8 cellular contexts compared by ENCODE assay signal in genomic region chr1:110619412-110620249, GRCh38. TPM values are rescaled to one million over a fixed set of nuclear protein-coding genes. Genes with fewer than 3 reads are reported as not detected.
A peak's percentile ranks its signal among the peaks of the same experiment; 100 is the strongest.
DNase-seq lines count a peak whose midpoint lies in the region; ATAC-seq and TF ChIP-seq lines count a peak whose summit lies in the region.

No MANE protein-coding gene starts in this region.

- H3K79me2 ChIP-seq in DOHH2 (ENCODE audit: control insufficient read depth, low read length): no peaks in the 10 kb centered on the region

- H3K4me1 ChIP-seq in DOHH2 (ENCODE audit: control insufficient read depth, low read length) (peaks cover 30% of the 10 kb centered on the region), Peyer's patch (peaks cover 3 to 10% (median 5%) of the 10 kb centered on the region in 4 donors), stomach (peaks cover 0 to 14% (median 12%) of the 10 kb centered on the region in 4 donors)

- peaks cover 31% of the 10 kb centered on the region for H3K36me3 Mint-ChIP-seq in activated T-helper 1 cell treated with anti-CD3 and anti-CD28 coated beads, Interleukin-12 subunit alpha, Interleukin-12 subunit beta, Interleukin-2, Interleukin-4 antibody, amounts not matched to agents 30 ng/mL and 10 ng/mL and 1 ng/mL, durations not matched to agents 14 hours and 24 hours and 36 hours (ENCODE audit: low read depth)
- no peaks in the 10 kb centered on the region for H3K36me3 Mint-ChIP-seq in nephron (ENCODE audit: low read depth)

- peaks cover 8% of the 10 kb centered on the region for H3K9me3 Mint-ChIP-seq in activated T-helper 1 cell treated with anti-CD3 and anti-CD28 coated beads, Interleukin-12 subunit alpha, Interleukin-12 subunit beta, Interleukin-2, Interleukin-4 antibody, amounts not matched to agents 30 ng/mL and 10 ng/mL and 1 ng/mL, durations not matched to agents 14 hours and 24 hours and 36 hours
- H3K9me3 Mint-ChIP-seq in nephron: no peaks in the 10 kb centered on the region

- intact Hi-C loops in activated T-helper 1 cell treated with anti-CD3 and anti-CD28 coated beads, Interleukin-12 subunit alpha, Interleukin-12 subunit beta, Interleukin-2, Interleukin-4 antibody, amounts not matched to agents 30 ng/mL and 10 ng/mL and 1 ng/mL, durations not matched to agents 14 hours and 24 hours and 36 hours (cut with micrococcal nuclease): loop anchor here (1.0 to 10.0 kb wide), 8 partner anchors 9 to 375 kb away; partner anchors contain the start of gene LAMTOR5
- intact Hi-C loops in stomach (cut with DNase I; ENCODE audit: low total_unique reads): loop anchor here (10.0 kb wide), 1 partner anchor 165 kb away; no protein-coding TSS in a partner anchor

- in situ Hi-C loops in KBM-7 (cut with MboI; ENCODE audit: low pct_unique_long_range_greater_than_20kb, low sequenced_read_pairs): loop anchor here (10.0 kb wide), 2 partner anchors 95 to 165 kb away; no protein-coding TSS in a partner anchor

- H3K4me3 Mint-ChIP-seq in activated T-helper 1 cell treated with anti-CD3 and anti-CD28 coated beads, Interleukin-12 subunit alpha, Interleukin-12 subunit beta, Interleukin-2, Interleukin-4 antibody, amounts not matched to agents 30 ng/mL and 10 ng/mL and 1 ng/mL, durations not matched to agents 14 hours and 24 hours and 36 hours: peak overlapping the region; percentile 83
- H3K4me3 Mint-ChIP-seq in nephron: peak overlapping the region in 1 of 3 experiments; percentile 22

- TF ChIP-seq EP300 in stomach (IDR thresholded peaks at IDR 0.05): no peak

- H3K36me3 ChIP-seq in DOHH2 (ENCODE audit: control insufficient read depth, low read length) (no peaks in the 10 kb centered on the region), Peyer's patch (no peaks in the 10 kb centered on the region), stomach (no peaks in the 10 kb centered on the region)

- H3K4me3 ChIP-seq in DOHH2 (ENCODE audit: low read length): peak overlapping the region; percentile 76
- peak overlapping the region; percentile 26 to 44 (median 44) for H3K4me3 ChIP-seq in Peyer's patch
- no peak overlapping the region for H3K4me3 ChIP-seq in fibroblast of mammary gland (ENCODE audit: control insufficient read depth, low read depth, low read length)
- peak overlapping the region; percentile 4 to 31 (median 23) for H3K4me3 ChIP-seq in stomach

- no peak for TF ChIP-seq POLR2A in Peyer's patch (IDR thresholded peaks at IDR 0.05)
- no peak for TF ChIP-seq POLR2A in stomach (IDR thresholded peaks at IDR 0.05)

- peak overlapping the region; percentile 90 for H3K27ac Mint-ChIP-seq in activated T-helper 1 cell treated with anti-CD3 and anti-CD28 coated beads, Interleukin-12 subunit alpha, Interleukin-12 subunit beta, Interleukin-2, Interleukin-4 antibody, amounts not matched to agents 30 ng/mL and 10 ng/mL and 1 ng/mL, durations not matched to agents 14 hours and 24 hours and 36 hours
- no peak overlapping the region for H3K27ac Mint-ChIP-seq in nephron

- H3K4me2 ChIP-seq in DOHH2 (ENCODE audit: low read length): peak overlapping the region; percentile 82

- H3K27me3 ChIP-seq in DOHH2 (ENCODE audit: control insufficient read depth, low read length) (peaks cover 16% of the 10 kb centered on the region), Peyer's patch (no peaks in the 10 kb centered on the region), stomach (peaks cover 0 to 59% (median 11%) of the 10 kb centered on the region in 3 donors)

- H3K27me3 Mint-ChIP-seq in activated T-helper 1 cell treated with anti-CD3 and anti-CD28 coated beads, Interleukin-12 subunit alpha, Interleukin-12 subunit beta, Interleukin-2, Interleukin-4 antibody, amounts not matched to agents 30 ng/mL and 10 ng/mL and 1 ng/mL, durations not matched to agents 14 hours and 24 hours and 36 hours (ENCODE audit: insufficient read depth): peaks cover 4% of the 10 kb centered on the region
- H3K27me3 Mint-ChIP-seq in nephron (ENCODE audit: low read depth): peaks cover 83% of the 10 kb centered on the region

- H3K27ac ChIP-seq in DOHH2 (ENCODE audit: low read depth, low read length) (0 out of 2 replicates have a peak overlapping the region, but pooled peaks have one; percentile 14), Peyer's patch (peak overlapping the region; percentile 11 to 84 (median 76)), stomach (peak overlapping the region in 3 of 5 donors; percentile 9 to 66 (median 31))

- no peaks in the 10 kb centered on the region for H3K9me3 ChIP-seq in DOHH2 (ENCODE audit: control insufficient read depth, insufficient read depth, low read length)
- no peaks in the 10 kb centered on the region for H3K9me3 ChIP-seq in Peyer's patch
- H3K9me3 ChIP-seq in stomach: no peaks in the 10 kb centered on the region

- peak; percentile 80 for ATAC-seq in GM21723 (IDR thresholded peaks at IDR 0.05; ENCODE audit: unreplicated experiment)

- no peaks in the 10 kb centered on the region for H4K20me1 ChIP-seq in DOHH2 (ENCODE audit: control insufficient read depth, insufficient read depth, low read depth, low read length)

- H3K9me2 ChIP-seq in DOHH2 (replicated peaks; ENCODE audit: control insufficient read depth, low read length): no peaks in the 10 kb centered on the region

- H3F3A ChIP-seq in DOHH2 (ENCODE audit: control insufficient read depth, insufficient read depth): peaks cover 2% of the 10 kb centered on the region; the same call in 1 of the 2 replicates

- DNase-seq in KBM-7: peak; percentile 89
- peak; percentile 85 to 94 (median 92) for DNase-seq in Peyer's patch
- DNase-seq in activated T-helper 1 cell treated with anti-CD3 and anti-CD28 coated beads, Interleukin-12 subunit alpha, Interleukin-12 subunit beta, Interleukin-2, Interleukin-4 antibody, amounts not matched to agents 30 ng/mL and 10 ng/mL and 1 ng/mL, durations not matched to agents 14 hours and 24 hours and 36 hours (ENCODE audit: low spot score): peak; percentile 87
- DNase-seq in fibroblast of mammary gland (ENCODE audit: low read depth): peak; percentile 74
- peak; percentile 84 for DNase-seq in stomach

- WGBS in stomach, 5 donors: 1 to 7% (median 5%) methylated on average over 25 to 27 of the region's 27 CpGs

- peaks cover 63% of the 10 kb centered on the region for H3K4me1 Mint-ChIP-seq in activated T-helper 1 cell treated with anti-CD3 and anti-CD28 coated beads, Interleukin-12 subunit alpha, Interleukin-12 subunit beta, Interleukin-2, Interleukin-4 antibody, amounts not matched to agents 30 ng/mL and 10 ng/mL and 1 ng/mL, durations not matched to agents 14 hours and 24 hours and 36 hours (ENCODE audit: low read depth)
- H3K4me1 Mint-ChIP-seq in nephron: peaks cover 6% of the 10 kb centered on the region

- peak; percentile 99 for TF ChIP-seq CTCF in DOHH2 (IDR thresholded peaks at IDR 0.05; ENCODE audit: low read depth, low read length, poor library complexity, severe bottlenecking)
- TF ChIP-seq CTCF in Peyer's patch (IDR thresholded peaks at IDR 0.05): peak; percentile 81 to 98 (median 90)
- TF ChIP-seq CTCF in fibroblast of mammary gland (conservative IDR thresholded peaks at IDR 0.05; ENCODE audit: control insufficient read depth, insufficient read depth, low read depth, low read length): peak; percentile 84
- TF ChIP-seq CTCF in nephron (IDR thresholded peaks at IDR 0.05; ENCODE audit: unreplicated experiment in 3 of 3): peak; percentile 94 to 96 (median 95)
- peak in 6 of 7 experiments; percentile 47 to 97 (median 80) for TF ChIP-seq CTCF in stomach (IDR thresholded peaks at IDR 0.05)

RNA-seq across cellular contexts. Expression of gene KCNA2, which starts 13.5 kb away (rescaled TPM):
- total RNA-seq in Peyer's patch: under 1 TPM in 2 of 4 donors, not detected in 2; 0.38 to 0.40 TPM
- total RNA-seq in activated T-helper 1 cell treated with anti-CD3 and anti-CD28 coated beads, Interleukin-12 subunit alpha, Interleukin-12 subunit beta, Interleukin-2, Interleukin-4 antibody, amounts not matched to agents 30 ng/mL and 10 ng/mL and 1 ng/mL, durations not matched to agents 14 hours and 24 hours and 36 hours: 1.1 and 1.7 TPM in 2 replicates
- 10 to 100 TPM in 1 of 5 donors, under 1 TPM in 3, not detected in 1; under 0.01 to 42.0 (median 0.89) TPM for total RNA-seq in stomach
- under 1 TPM in 1 of 3 donors, not detected in 2; 0.20 TPM for polyA plus RNA-seq in stomach

RNA-seq across cellular contexts. Expression of gene KCNA3, which starts 55.1 kb away (rescaled TPM):
- total RNA-seq in Peyer's patch (10 to 100 TPM in 1 of 4 donors, 1 to 10 TPM in 3; 2.2 to 21.5 (median 2.9) TPM), stomach (10 to 100 TPM in 1 of 5 donors, 1 to 10 TPM in 1, under 1 TPM in 2, not detected in 1; 0.73 to 11.9 (median 3.3) TPM)
- 38.1 and 42.2 TPM in 2 replicates for total RNA-seq in activated T-helper 1 cell treated with anti-CD3 and anti-CD28 coated beads, Interleukin-12 subunit alpha, Interleukin-12 subunit beta, Interleukin-2, Interleukin-4 antibody, amounts not matched to agents 30 ng/mL and 10 ng/mL and 1 ng/mL, durations not matched to agents 14 hours and 24 hours and 36 hours
- polyA plus RNA-seq in stomach: not detected

Comparison
In these comparisons a context has a peak if more than half of its experiments do, and no peak if none do; other contexts are left out.
1. H3K27ac ChIP-seq: peak in every context shown above with its lines; median percentile 76 in Peyer's patch; 31 in stomach; 14 in DOHH2.